Comparison of ENCODE assay signal across 8 cellular contexts in the genomic region with DNA sequence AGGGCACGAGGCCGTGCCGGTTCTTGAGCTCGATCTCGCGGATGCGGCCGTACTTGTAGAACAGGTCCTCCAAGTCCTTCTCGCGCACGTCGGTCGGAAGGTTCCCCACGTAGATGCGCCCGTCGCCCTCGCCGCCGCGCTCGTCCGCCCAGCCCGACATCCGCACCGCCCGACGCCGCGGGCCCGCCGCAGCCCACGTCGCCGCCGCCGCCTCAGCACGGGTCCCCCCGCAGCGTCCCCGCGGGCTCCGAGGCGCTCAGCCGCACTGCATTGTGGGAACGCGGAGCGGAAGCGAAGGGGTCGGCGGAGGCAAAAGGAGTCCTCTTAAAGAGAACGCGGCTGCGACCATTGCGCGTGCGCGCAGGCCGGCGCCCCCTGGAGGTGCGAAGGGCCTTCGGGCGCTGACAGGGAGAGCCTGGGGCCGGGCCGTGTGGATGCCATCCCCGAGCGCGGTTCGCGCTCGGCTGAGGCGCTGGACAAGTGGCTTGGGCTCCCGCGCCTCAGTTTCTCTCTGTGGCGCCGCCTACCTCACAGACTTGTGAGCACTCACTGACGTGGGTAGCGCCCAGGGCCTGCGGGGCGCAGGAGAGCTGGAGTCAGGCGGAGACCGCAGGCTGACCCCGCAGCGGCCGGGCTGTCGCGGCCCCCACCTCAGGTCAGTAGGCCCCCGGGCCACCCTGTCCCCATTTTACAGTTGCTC. TPM values are rescaled to one million over a fixed set of nuclear protein-coding genes. Genes with fewer than 3 reads are reported as not detected.
DNase-seq lines count a peak whose midpoint lies in the region; TF ChIP-seq lines count a peak whose summit lies in the region.

A gene with protein sequence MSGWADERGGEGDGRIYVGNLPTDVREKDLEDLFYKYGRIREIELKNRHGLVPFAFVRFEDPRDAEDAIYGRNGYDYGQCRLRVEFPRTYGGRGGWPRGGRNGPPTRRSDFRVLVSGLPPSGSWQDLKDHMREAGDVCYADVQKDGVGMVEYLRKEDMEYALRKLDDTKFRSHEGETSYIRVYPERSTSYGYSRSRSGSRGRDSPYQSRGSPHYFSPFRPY (minus strand): TSS at position 299 of the 700 bp plus-strand sequence. CDS start 139 bp downstream, at position 160.

- peaks cover 2% of the 10 kb centered on the region for H3K27me3 Mint-ChIP-seq in activated T-helper 2 cell treated with anti-CD3 and anti-CD28 coated beads, Interferon-gamma antibody, Interleukin-2, Interleukin-4, amounts not matched to agents 10 μg/mL and 5 μg/mL and 100 μg/mL, durations not matched to agents 14 hours and 24 hours and 36 hours (ENCODE audit: low read depth)
- no peaks in the 10 kb centered on the region for H3K27me3 Mint-ChIP-seq in nephron (ENCODE audit: low read depth)
- H3K27me3 Mint-ChIP-seq in stimulated activated naive CD8-positive, alpha-beta T cell treated with anti-CD3 and anti-CD28 coated beads, Interleukin-15, Interleukin-2, amounts not matched to agents 100 ng/mL and 50 ng/mL, for 24 hours = no peaks in the 10 kb centered on the region

- peak within 1 kb of the TSS; percentile 81 for H3K27ac Mint-ChIP-seq in activated T-helper 2 cell treated with anti-CD3 and anti-CD28 coated beads, Interferon-gamma antibody, Interleukin-2, Interleukin-4, amounts not matched to agents 10 μg/mL and 5 μg/mL and 100 μg/mL, durations not matched to agents 14 hours and 24 hours and 36 hours
- H3K27ac Mint-ChIP-seq in nephron = peak within 1 kb of the TSS; percentile 86 to 91 (median 88)
- H3K27ac Mint-ChIP-seq in stimulated activated naive CD8-positive, alpha-beta T cell treated with anti-CD3 and anti-CD28 coated beads, Interleukin-15, Interleukin-2, amounts not matched to agents 100 ng/mL and 50 ng/mL, for 24 hours = peak within 1 kb of the TSS; percentile 77

- DNase-seq in EL (peak; percentile 95), H4 (ENCODE audit: low spot score) (peak; percentile 92), LNCaP clone FGC (ENCODE audit: low read depth) (peak; percentile 87), RWPE1 (ENCODE audit: low spot score) (peak; percentile 98), fibroblast of pulmonary artery (ENCODE audit: low read depth) (peak; percentile 98)
- peak; percentile 96 for DNase-seq in activated T-helper 2 cell treated with anti-CD3 and anti-CD28 coated beads, Interferon-gamma antibody, Interleukin-2, Interleukin-4, amounts not matched to agents 10 μg/mL and 5 μg/mL and 100 μg/mL, durations not matched to agents 14 hours and 24 hours and 36 hours (ENCODE audit: low spot score)

- peaks cover 40% of the 10 kb centered on the region for H3K4me1 Mint-ChIP-seq in activated T-helper 2 cell treated with anti-CD3 and anti-CD28 coated beads, Interferon-gamma antibody, Interleukin-2, Interleukin-4, amounts not matched to agents 10 μg/mL and 5 μg/mL and 100 μg/mL, durations not matched to agents 14 hours and 24 hours and 36 hours (ENCODE audit: low read depth)
- H3K4me1 Mint-ChIP-seq in nephron = peaks cover 57% of the 10 kb centered on the region
- peaks cover 68% of the 10 kb centered on the region for H3K4me1 Mint-ChIP-seq in stimulated activated naive CD8-positive, alpha-beta T cell treated with anti-CD3 and anti-CD28 coated beads, Interleukin-15, Interleukin-2, amounts not matched to agents 100 ng/mL and 50 ng/mL, for 24 hours (ENCODE audit: low read depth)

- H3K4me3 ChIP-seq in LNCaP clone FGC (ENCODE audit: low read depth, low read length) = peak within 1 kb of the TSS; percentile 82
- H3K4me3 ChIP-seq in fibroblast of pulmonary artery (replicated peaks; ENCODE audit: low read depth, low read length) = peak within 1 kb of the TSS; percentile 83

- H3K9me3 Mint-ChIP-seq in activated T-helper 2 cell treated with anti-CD3 and anti-CD28 coated beads, Interferon-gamma antibody, Interleukin-2, Interleukin-4, amounts not matched to agents 10 μg/mL and 5 μg/mL and 100 μg/mL, durations not matched to agents 14 hours and 24 hours and 36 hours = no peaks in the 10 kb centered on the region
- no peaks in the 10 kb centered on the region for H3K9me3 Mint-ChIP-seq in nephron
- no peaks in the 10 kb centered on the region for H3K9me3 Mint-ChIP-seq in stimulated activated naive CD8-positive, alpha-beta T cell treated with anti-CD3 and anti-CD28 coated beads, Interleukin-15, Interleukin-2, amounts not matched to agents 100 ng/mL and 50 ng/mL, for 24 hours

- CTCF ChIA-PET in RWPE1 (lab: Yijun Ruan, JAX) = interaction anchor here (0.6 to 1.6 kb wide), 7 partner anchors 10 to 81 kb away, joined by 3 to 4 read pairs (median 3); no protein-coding TSS in a partner anchor

- peak within 1 kb of the TSS; percentile 95 for H3K4me3 Mint-ChIP-seq in activated T-helper 2 cell treated with anti-CD3 and anti-CD28 coated beads, Interferon-gamma antibody, Interleukin-2, Interleukin-4, amounts not matched to agents 10 μg/mL and 5 μg/mL and 100 μg/mL, durations not matched to agents 14 hours and 24 hours and 36 hours (ENCODE audit: low read depth)
- peak within 1 kb of the TSS; percentile 91 to 96 (median 93) for H3K4me3 Mint-ChIP-seq in nephron
- peak within 1 kb of the TSS; percentile 91 for H3K4me3 Mint-ChIP-seq in stimulated activated naive CD8-positive, alpha-beta T cell treated with anti-CD3 and anti-CD28 coated beads, Interleukin-15, Interleukin-2, amounts not matched to agents 100 ng/mL and 50 ng/mL, for 24 hours

- H3K36me3 Mint-ChIP-seq in activated T-helper 2 cell treated with anti-CD3 and anti-CD28 coated beads, Interferon-gamma antibody, Interleukin-2, Interleukin-4, amounts not matched to agents 10 μg/mL and 5 μg/mL and 100 μg/mL, durations not matched to agents 14 hours and 24 hours and 36 hours (ENCODE audit: low read depth) = peaks cover 35% of the 10 kb centered on the region
- H3K36me3 Mint-ChIP-seq in nephron (ENCODE audit: low read depth) = peaks cover 30% of the 10 kb centered on the region
- H3K36me3 Mint-ChIP-seq in stimulated activated naive CD8-positive, alpha-beta T cell treated with anti-CD3 and anti-CD28 coated beads, Interleukin-15, Interleukin-2, amounts not matched to agents 100 ng/mL and 50 ng/mL, for 24 hours (ENCODE audit: low read depth) = peaks cover 35% of the 10 kb centered on the region

- peak within 1 kb of the TSS; percentile 87 for H3K27ac ChIP-seq in RWPE1

- intact Hi-C loops in activated T-helper 2 cell treated with anti-CD3 and anti-CD28 coated beads, Interferon-gamma antibody, Interleukin-2, Interleukin-4, amounts not matched to agents 10 μg/mL and 5 μg/mL and 100 μg/mL, durations not matched to agents 14 hours and 24 hours and 36 hours (cut with micrococcal nuclease) = loop anchor here (1.0 to 2.0 kb wide), 5 partner anchors 23 to 217 kb away; a partner anchor contains a TSS

- TF ChIP-seq CTCF in LNCaP clone FGC (IDR thresholded peaks at IDR 0.05; ENCODE audit: control insufficient read depth, extremely low read depth, insufficient read depth) (peak; percentile 96), RWPE1 (conservative IDR thresholded peaks at IDR 0.05; ENCODE audit: low read depth) (peak; percentile 88), fibroblast of pulmonary artery (IDR thresholded peaks at IDR 0.05; ENCODE audit: low read length, missing control alignments) (peak; percentile 64), nephron (IDR thresholded peaks at IDR 0.05; ENCODE audit: unreplicated experiment in 3 of 3) (peak; percentile 89 to 93 (median 93))

- POLR2A ChIA-PET in RWPE1 (lab: Yijun Ruan, JAX; ENCODE audit: low non-redundant PET) = interaction anchor here (0.5 kb wide), 1 partner anchor 14 kb away, joined by 3 read pairs; no protein-coding TSS in a partner anchor

RNA-seq across cellular contexts. Expression of the gene that starts here (rescaled TPM):
- 221 and 252 TPM in 2 replicates for total RNA-seq in H4 (2014; rRNA removed; shearing (Covaris generic))
- 248 and 251 TPM in 2 replicates for total RNA-seq in activated T-helper 2 cell treated with anti-CD3 and anti-CD28 coated beads, Interferon-gamma antibody, Interleukin-2, Interleukin-4, amounts not matched to agents 10 μg/mL and 5 μg/mL and 100 μg/mL, durations not matched to agents 14 hours and 24 hours and 36 hours

Comparison
In these comparisons a context has a peak if more than half of its experiments do, and no peak if none do; other contexts are left out.
1. Peak in every context shown above with its lines: DNase-seq, H3K4me3 ChIP-seq and H3K27ac ChIP-seq.